11 cellular contexts compared by ENCODE assay signal in genomic region chr9:84823426-84824271, GRCh38.
DNase-seq lines count a peak whose midpoint lies in the region; ATAC-seq lines count a peak whose summit lies in the region.
"Had no signal": no experiment of that assay in that cellular context is flagged by ENCODE, and none has a peak within 500 bp of the region (broad histone marks: within the 10 kb centered on the region; RNA-seq: fewer than 3 reads in every experiment).

No MANE protein-coding gene starts in this region.

- in situ Hi-C loops in G401 (cut with HindIII; ENCODE audit: low sequenced_read_pairs): no loop called here

- DNase-seq in NCI-H1105 (lab: John Stamatoyannopoulos, UW): peak; percentile 15
- DNase-seq in left colon: peak; percentile 33 to 63
- no peak for DNase-seq in GDM1 (lab: John Stamatoyannopoulos, UW)
- no peak for DNase-seq in activated effector memory CD4-positive, alpha-beta T cell treated with anti-CD3 and anti-CD28 coated beads, Interleukin-2, amount 50 U/mL, for 16 hours
- DNase-seq in G401 (ENCODE audit: low spot score): no peak
- DNase-seq in COLO829 (ENCODE audit: low spot score): no peak
- DNase-seq: activated naive CD4-positive, alpha-beta T cell treated with anti-CD3 and anti-CD28 coated beads, Interleukin-2, amount 50 U/mL, for 16 hours; COR-L47; stimulated activated naive CD8-positive, alpha-beta T cell treated with anti-CD3 and anti-CD28 coated beads, Interleukin-15, Interleukin-2, amounts not matched to agents 100 U/mL and 50 U/mL, for 24 hours had no signal

- intact Hi-C loops in left colon (cut with DNase I, micrococcal nuclease): no loop called here

- peak; percentile 66 for ATAC-seq in GM18867 (IDR thresholded peaks at IDR 0.05; ENCODE audit: unreplicated experiment)
- peak; percentile 65 for ATAC-seq in HG02571 (IDR thresholded peaks at IDR 0.05; ENCODE audit: unreplicated experiment)
- peak; percentile 96 for ATAC-seq in left colon
- ATAC-seq: stimulated activated naive CD8-positive, alpha-beta T cell treated with anti-CD3 and anti-CD28 coated beads, Interleukin-15, Interleukin-2, amounts not matched to agents 100 U/mL and 50 U/mL, for 24 hours had no signal

Comparison
In these comparisons a context has a peak if more than half of its experiments do, and no peak if none do; other contexts are left out.
1. DNase-seq: peak in NCI-H1105 (single experiment) and left colon (2 of 2); none in GDM1 (single experiment), activated effector memory CD4-positive, alpha-beta T cell treated with anti-CD3 and anti-CD28 coated beads, Interleukin-2, amount 50 U/mL, for 16 hours (single experiment), G401 (single experiment) and COLO829 (single experiment).
2. Peak in every context shown above with its lines, with median percentiles within 50 percentile points of each other: ATAC-seq.